8 cellular contexts compared by ENCODE assay signal in genomic region chr3:21752749-21753347, GRCh38. TPM values are rescaled to one million over a fixed set of nuclear protein-coding genes. Genes with fewer than 3 reads are reported as not detected.
DNase-seq lines count a peak whose midpoint lies in the region; ATAC-seq and TF ChIP-seq lines count a peak whose summit lies in the region.

No MANE protein-coding gene starts in this region.

- no peak overlapping the region for H3K4me3 ChIP-seq in thyroid gland (replicated peaks in 1 of 3)

- no peak for TF ChIP-seq POLR2A in thyroid gland (IDR thresholded peaks at IDR 0.05)

- no peak for ATAC-seq in HG03045 (IDR thresholded peaks at IDR 0.05; ENCODE audit: unreplicated experiment)
- no peak for ATAC-seq in T-helper 17 cell
- no peak for ATAC-seq in HG02981 (IDR thresholded peaks at IDR 0.05; ENCODE audit: unreplicated experiment)

- no peaks in the 10 kb centered on the region for H3K36me3 Mint-ChIP-seq in glutamatergic neuron (ENCODE audit: unreplicated experiment)
- H3K36me3 Mint-ChIP-seq in T-helper 17 cell (ENCODE audit: low read depth) = no peaks in the 10 kb centered on the region

- H3K4me1 Mint-ChIP-seq in glutamatergic neuron (ENCODE audit: low read depth, unreplicated experiment) (peaks cover 48% of the 10 kb centered on the region), T-helper 17 cell (no peaks in the 10 kb centered on the region)

- H3K4me1 ChIP-seq in thyroid gland = peaks cover 10 to 11% of the 10 kb centered on the region in 2 donors

- 39 to 42% methylated on average over 3 of the region's 3 CpGs for WGBS in thyroid gland, 2 donors

- intact Hi-C loops in thyroid gland (cut with DNase I) = no loop called here

- H3K27me3 Mint-ChIP-seq in glutamatergic neuron (ENCODE audit: unreplicated experiment) = no peaks in the 10 kb centered on the region
- H3K27me3 Mint-ChIP-seq in T-helper 17 cell = no peaks in the 10 kb centered on the region

- peaks cover 15% of the 10 kb centered on the region for H3K9me3 Mint-ChIP-seq in glutamatergic neuron (ENCODE audit: unreplicated experiment)

- H3K36me3 ChIP-seq in thyroid gland = no peaks in the 10 kb centered on the region

- in situ Hi-C loops in SK-MEL-5 (cut with HindIII; ENCODE audit: low pct_unique_long_range_greater_than_20kb, low sequenced_read_pairs) = no loop called here

- H3K9me3 ChIP-seq in thyroid gland (no peaks in the 10 kb centered on the region), T-helper 17 cell (ENCODE audit: control insufficient read depth, low read length, poor library complexity, severe bottlenecking) (no peaks in the 10 kb centered on the region)

- peak; percentile 66 for TF ChIP-seq CTCF in glutamatergic neuron (IDR thresholded peaks at IDR 0.05; ENCODE audit: partially characterized antibody, unreplicated experiment)
- peak in 5 of 6 experiments; percentile 19 to 56 (median 38) for TF ChIP-seq CTCF in thyroid gland (IDR thresholded peaks at IDR 0.05)

- no peak overlapping the region for H3K27ac ChIP-seq in thyroid gland

- DNase-seq in D341Med (ENCODE audit: low spot score) (peak; percentile 55), HT1080 (ENCODE audit: low read depth) (peak; percentile 51), SK-MEL-5 (ENCODE audit: low read depth, low spot score) (peak; percentile 74), glutamatergic neuron (no peak), thyroid gland (no peak), T-helper 17 cell (no peak)

- no peaks in the 10 kb centered on the region for H3K27me3 ChIP-seq in thyroid gland

- H3K4me3 Mint-ChIP-seq in glutamatergic neuron (ENCODE audit: unreplicated experiment) (no peak overlapping the region), T-helper 17 cell (no peak overlapping the region)

- H3K27ac Mint-ChIP-seq in glutamatergic neuron (ENCODE audit: unreplicated experiment) (no peak overlapping the region), T-helper 17 cell (no peak overlapping the region)

RNA-seq across cellular contexts. Expression of gene ZNF385D, which starts 1.8 kb away (rescaled TPM):
- total RNA-seq in HT1080 (2014; rRNA removed; shearing (Covaris generic)) = 0.03 and 0.13 TPM in 2 replicates
- polyA plus RNA-seq in HT1080 (2015; cell fraction: cytosol; rRNA removed) = 1.3 and 3.5 TPM in 2 replicates
- polyA plus RNA-seq in HT1080 (2015; cell fraction: nucleus; rRNA removed) = 0.73 and 2.2 TPM in 2 replicates
- total RNA-seq in SK-MEL-5 (2014; rRNA removed; shearing (Covaris generic)) = not detected in 2 replicates
- not detected in 2 replicates for polyA plus RNA-seq in SK-MEL-5 (2015; cell fraction: cytosol; rRNA removed)
- not detected in 2 replicates for polyA plus RNA-seq in SK-MEL-5 (2015; cell fraction: nucleus; rRNA removed)
- total RNA-seq in glutamatergic neuron (ENCODE audit: unreplicated experiment) (42.9 TPM), thyroid gland (1 to 10 TPM in 3 of 4 donors, under 1 TPM in 1; 0.49 to 2.2 (median 1.5) TPM), T-helper 17 cell (1 to 10 TPM in 1 of 2 donors, not detected in 1; 5.3 TPM)

Comparison
In these comparisons a context has a peak if more than half of its experiments do, and no peak if none do; other contexts are left out.
1. DNase-seq: peak in D341Med (single experiment), HT1080 (single experiment) and SK-MEL-5 (single experiment); none in glutamatergic neuron (single experiment), thyroid gland (0 of 2) and T-helper 17 cell (0 of 3).